Comparison of ENCODE assay signal across 1 cellular context in the genomic region with DNA sequence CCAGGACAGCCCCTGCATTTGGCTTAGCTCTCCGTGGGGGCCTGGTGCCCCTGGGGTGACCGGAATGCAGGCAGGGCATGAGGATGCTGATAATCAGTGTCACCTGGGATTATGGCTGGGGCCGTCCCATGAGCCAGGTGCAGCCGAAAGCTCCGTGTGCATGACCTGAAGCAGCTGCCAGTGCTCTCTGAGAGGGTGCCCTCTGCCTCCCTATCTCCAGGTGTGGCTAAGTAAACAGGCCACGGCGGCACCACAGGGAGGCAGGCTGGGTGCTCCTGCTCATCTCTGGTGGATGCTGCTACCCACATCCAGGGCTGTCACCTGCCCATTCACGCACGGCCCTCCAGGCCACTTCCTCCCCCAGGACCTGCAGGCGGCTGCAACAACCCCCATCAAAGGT.
TF ChIP-seq lines count a peak whose summit lies in the region.

No MANE protein-coding gene starts in this region.

TF ChIP-seq in H1, 55 proteins besides CTCF, POLR2A, EP300 and RAD21 (continued from another document):
- TF ChIP-seq SAP30 (IDR thresholded peaks at IDR 0.05; ENCODE audit: insufficient read depth, insufficient replicate concordance, low read length) = no peak
- TF ChIP-seq CBX5 (IDR thresholded peaks at IDR 0.05; ENCODE audit: low read depth, low read length) = no peak
- TF ChIP-seq, protein P1, sequence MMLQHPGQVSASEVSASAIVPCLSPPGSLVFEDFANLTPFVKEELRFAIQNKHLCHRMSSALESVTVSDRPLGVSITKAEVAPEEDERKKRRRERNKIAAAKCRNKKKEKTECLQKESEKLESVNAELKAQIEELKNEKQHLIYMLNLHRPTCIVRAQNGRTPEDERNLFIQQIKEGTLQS (IDR thresholded peaks at IDR 0.05; ENCODE audit: insufficient read depth, low read depth, low read length) = no peak
- TF ChIP-seq RXRA (IDR thresholded peaks at IDR 0.05; ENCODE audit: insufficient read depth, low read depth, low read length) = no peak
- no peak for TF ChIP-seq NRF1 (IDR thresholded peaks at IDR 0.05; ENCODE audit: low read depth, low read length)
- no peak for TF ChIP-seq GTF2F1 (IDR thresholded peaks at IDR 0.05; ENCODE audit: borderline replicate concordance, low read depth, low read length)
- no peak for TF ChIP-seq SP4 (IDR thresholded peaks at IDR 0.05; ENCODE audit: low read length)
- TF ChIP-seq SRF (IDR thresholded peaks at IDR 0.05; ENCODE audit: low read depth, low read length) = no peak
- TF ChIP-seq GABPA (IDR thresholded peaks at IDR 0.05; ENCODE audit: borderline replicate concordance, insufficient read depth, low read length) = no peak
- TF ChIP-seq FOSL1 (IDR thresholded peaks at IDR 0.05; ENCODE audit: insufficient read depth, low read depth, low read length) = no peak
- no peak for TF ChIP-seq KDM4A (IDR thresholded peaks at IDR 0.05; ENCODE audit: low read depth, low read length, severe bottlenecking)
- no peak for TF ChIP-seq RBBP5 (IDR thresholded peaks at IDR 0.05; ENCODE audit: borderline replicate concordance, low read depth, low read length)
